In the genomic region with DNA sequence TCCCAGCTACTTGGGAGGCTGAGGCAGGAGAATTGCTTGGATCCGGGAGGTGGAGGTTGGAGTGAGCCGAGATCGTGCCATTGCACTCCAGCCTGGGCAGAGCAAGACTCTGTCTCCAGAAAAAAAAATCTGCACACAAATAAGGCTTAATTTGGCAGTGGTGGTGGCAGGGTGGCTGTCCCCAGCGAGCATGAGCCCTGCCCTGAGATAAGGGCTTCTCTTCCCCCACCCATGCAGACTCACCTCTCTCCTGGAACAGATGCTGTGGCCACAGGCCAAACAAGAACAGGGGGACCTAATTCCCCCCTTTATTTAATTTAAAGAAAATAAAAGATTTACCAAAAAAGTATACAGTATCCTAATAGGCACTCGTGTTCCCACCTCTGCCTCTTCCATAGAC, we compare ENCODE assay signal across 8 cellular contexts.
A peak's percentile ranks its signal among the peaks of the same experiment; 100 is the strongest.
DNase-seq lines count a peak whose midpoint lies in the region; ATAC-seq, FAIRE-seq and TF ChIP-seq lines count a peak whose summit lies in the region.

No MANE protein-coding gene starts in this region.

- peak overlapping the region; percentile 88 for H3K4me3 Mint-ChIP-seq in activated CD4-positive, alpha-beta T cell treated with anti-CD3 and anti-CD28 coated beads for 36 hours
- peak overlapping the region; percentile 91 for H3K4me3 Mint-ChIP-seq in activated naive CD8-positive, alpha-beta T cell

- dilution Hi-C loops in keratinocyte (cut with MboI; ENCODE audit: extremely low pct_ligation_motif_present, low sequenced_read_pairs): no loop called here

- POLR2A ChIA-PET in activated CD4-positive, alpha-beta T cell treated with anti-CD3 and anti-CD28 coated beads for 36 hours (lab: Charles Lee): no interaction called here

- no peak for TF ChIP-seq POLR2A in thyroid gland (IDR thresholded peaks at IDR 0.05)

- 64 to 72% methylated on average over 5 of the region's 5 CpGs for WGBS in thyroid gland, 2 donors

- CTCF ChIA-PET in activated CD4-positive, alpha-beta T cell treated with anti-CD3 and anti-CD28 coated beads for 36 hours (lab: Charles Lee): no interaction called here

- no peak for ATAC-seq in activated CD4-positive, alpha-beta T cell treated with anti-CD3 and anti-CD28 coated beads for 36 hours
- ATAC-seq in GM21717 (IDR thresholded peaks at IDR 0.05; ENCODE audit: unreplicated experiment): no peak

- TF ChIP-seq CTCF in keratinocyte (optimal IDR thresholded peaks at IDR 0.05 in 1 of 3, IDR thresholded peaks at IDR 0.05 in 1 of 3, conservative IDR thresholded peaks at IDR 0.05 in 1 of 3; ENCODE audit: extremely low read depth in 1 of 3, insufficient read depth in 2 of 3, low read length in 3 of 3) (no peak), thyroid gland (IDR thresholded peaks at IDR 0.05) (no peak)

- no peaks in the 10 kb centered on the region for H3K36me3 ChIP-seq in keratinocyte (ENCODE audit: control insufficient read depth in 2 of 2, extremely low read depth in 1 of 2, insufficient read depth in 2 of 2, low read length in 2 of 2)
- H3K36me3 ChIP-seq in thyroid gland: no peaks in the 10 kb centered on the region

- FAIRE-seq in keratinocyte (lab: Jason Lieb, UNC): no peak

- no peaks in the 10 kb centered on the region for H4K20me1 ChIP-seq in keratinocyte (ENCODE audit: control insufficient read depth, extremely low read depth, insufficient read depth, low read length)

- peak overlapping the region; percentile 77 for H3K9ac ChIP-seq in keratinocyte (ENCODE audit: control insufficient read depth, extremely low read depth, insufficient read depth, low read length)

- intact Hi-C loops in activated CD4-positive, alpha-beta T cell treated with anti-CD3 and anti-CD28 coated beads for 36 hours (cut with DNase I, micrococcal nuclease): loop anchor here in 1 of 2 experiments (1.0 to 5.0 kb wide), 5 partner anchors 39 to 459 kb away; partner anchors contain the start of gene LRRC37B
- intact Hi-C loops in thyroid gland (cut with DNase I): no loop called here

- H3K9me3 ChIP-seq in keratinocyte (ENCODE audit: control insufficient read depth, low read depth, low read length): no peaks in the 10 kb centered on the region
- H3K9me3 ChIP-seq in thyroid gland: no peaks in the 10 kb centered on the region

- peak overlapping the region; percentile 80 for H3K27ac Mint-ChIP-seq in activated CD4-positive, alpha-beta T cell treated with anti-CD3 and anti-CD28 coated beads for 36 hours
- H3K27ac Mint-ChIP-seq in activated naive CD8-positive, alpha-beta T cell: peak overlapping the region; percentile 95

- DNase-seq in activated CD4-positive, alpha-beta T cell treated with anti-CD3 and anti-CD28 coated beads for 36 hours: peak; percentile 13
- DNase-seq in activated CD4-positive, alpha-beta T cell treated with anti-CD3 and anti-CD28 coated beads, Interleukin-2, amount 50 U/mL, for 1 hour: no peak
- DNase-seq in keratinocyte (ENCODE audit: low read depth, low spot score): no peak
- DNase-seq in thyroid gland: no peak
- DNase-seq in HCEC 1CT: no peak
- no peak for DNase-seq in dedifferentiated amniotic fluid mesenchymal stem cell (ENCODE audit: extremely low spot score)

- H3K9me3 Mint-ChIP-seq in activated CD4-positive, alpha-beta T cell treated with anti-CD3 and anti-CD28 coated beads for 36 hours (ENCODE audit: low read depth): no peaks in the 10 kb centered on the region
- H3K9me3 Mint-ChIP-seq in activated naive CD8-positive, alpha-beta T cell (ENCODE audit: low read depth): no peaks in the 10 kb centered on the region

- H3K4me2 ChIP-seq in keratinocyte (ENCODE audit: control insufficient read depth, extremely low read depth, insufficient read depth, low read depth, low read length): peak overlapping the region; percentile 97

- no peaks in the 10 kb centered on the region for H3K79me2 ChIP-seq in keratinocyte (ENCODE audit: control insufficient read depth, insufficient read depth, low read length)

- no peaks in the 10 kb centered on the region for H3K9me1 ChIP-seq in keratinocyte (ENCODE audit: control insufficient read depth, extremely low read depth, insufficient read depth, low read length)

- H2AFZ ChIP-seq in keratinocyte (ENCODE audit: control insufficient read depth, low read length): no peak overlapping the region

- peaks cover 17% of the 10 kb centered on the region for H3K4me1 Mint-ChIP-seq in activated CD4-positive, alpha-beta T cell treated with anti-CD3 and anti-CD28 coated beads for 36 hours
- peaks cover 15% of the 10 kb centered on the region for H3K4me1 Mint-ChIP-seq in activated naive CD8-positive, alpha-beta T cell (ENCODE audit: low read depth)

- H3K4me1 ChIP-seq in keratinocyte (ENCODE audit: control insufficient read depth, extremely low read depth, insufficient read depth, low read length): peaks cover 9% of the 10 kb centered on the region
- H3K4me1 ChIP-seq in thyroid gland: peaks cover 0 to 4% of the 10 kb centered on the region in 2 donors

- H3K27me3 Mint-ChIP-seq in activated CD4-positive, alpha-beta T cell treated with anti-CD3 and anti-CD28 coated beads for 36 hours: no peaks in the 10 kb centered on the region
- no peaks in the 10 kb centered on the region for H3K27me3 Mint-ChIP-seq in activated naive CD8-positive, alpha-beta T cell

- no peaks in the 10 kb centered on the region for H3K27me3 ChIP-seq in keratinocyte (ENCODE audit: control insufficient read depth, extremely low read depth, insufficient read depth, low read length)
- no peaks in the 10 kb centered on the region for H3K27me3 ChIP-seq in thyroid gland

- H3K27ac ChIP-seq in keratinocyte (ENCODE audit: control insufficient read depth, insufficient read depth, low read length): no peak overlapping the region
- peak overlapping the region; percentile 86 to 94 (median 91) for H3K27ac ChIP-seq in thyroid gland

- peaks cover 1% of the 10 kb centered on the region for H3K36me3 Mint-ChIP-seq in activated CD4-positive, alpha-beta T cell treated with anti-CD3 and anti-CD28 coated beads for 36 hours (ENCODE audit: low read depth)
- no peaks in the 10 kb centered on the region for H3K36me3 Mint-ChIP-seq in activated naive CD8-positive, alpha-beta T cell

- H3K4me3 ChIP-seq in keratinocyte (ENCODE audit: control insufficient read depth in 2 of 3, extremely low read depth in 1 of 3, insufficient read depth in 2 of 3, low read depth in 1 of 3, low read length in 3 of 3) (peak overlapping the region; percentile 84 to 93 (median 92)), thyroid gland (replicated peaks in 1 of 3) (no peak overlapping the region)

Comparison
In these comparisons a context has a peak if more than half of its experiments do, and no peak if none do; other contexts are left out.
1. H3K4me3 ChIP-seq: peak in keratinocyte (3 of 3); none in thyroid gland (0 of 3).